ENCODE assay signal across 13 cellular contexts in the genomic region with DNA sequence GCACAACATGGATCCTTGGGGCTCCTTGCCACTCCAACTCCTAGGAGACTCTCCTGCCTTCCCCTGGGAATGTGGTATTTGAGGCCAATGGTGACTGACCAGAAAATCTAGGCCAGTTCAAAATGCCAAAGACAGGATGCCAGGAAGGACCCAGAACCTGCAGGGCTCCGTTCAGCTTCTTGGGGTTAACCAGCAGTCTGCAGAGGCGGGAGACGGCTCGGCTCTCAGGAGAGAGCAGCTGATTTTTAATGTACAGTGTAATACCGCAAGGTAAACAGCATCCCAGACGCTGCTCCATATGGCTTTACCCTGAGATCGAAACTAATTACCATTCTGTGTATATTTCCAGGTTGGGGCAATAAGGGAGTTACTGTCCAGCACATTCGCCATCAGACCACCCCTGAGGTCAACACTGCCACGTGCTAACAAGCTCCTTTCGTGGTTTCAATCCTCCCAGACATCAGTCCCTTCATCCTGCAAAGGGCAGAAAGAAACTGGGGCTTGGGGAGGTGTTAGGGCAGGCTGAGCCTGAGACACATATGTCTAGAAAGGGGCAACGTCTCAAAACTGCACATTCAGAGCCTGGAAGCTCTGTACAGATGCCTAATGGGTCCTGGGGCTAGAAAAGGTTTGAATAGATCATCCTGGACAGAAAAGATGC. TPM values are rescaled to one million over a fixed set of nuclear protein-coding genes. Genes with fewer than 3 reads are reported as not detected.
DNase-seq lines count a peak whose midpoint lies in the region; ATAC-seq and TF ChIP-seq lines count a peak whose summit lies in the region.
"Had no signal": no experiment of that assay in that cellular context is flagged by ENCODE, and none has a peak within 500 bp of the region (broad histone marks: within the 10 kb centered on the region; RNA-seq: fewer than 3 reads in every experiment).

No MANE protein-coding gene starts in this region.

- peak overlapping the region; percentile 95 for H3K27ac Mint-ChIP-seq in glutamatergic neuron (ENCODE audit: unreplicated experiment)
- H3K27ac Mint-ChIP-seq: HFFc6 had no signal

- H3K27me3 ChIP-seq in Peyer's patch (no peaks in the 10 kb centered on the region), transverse colon (no peaks in the 10 kb centered on the region), HAP-1 (ENCODE audit: low read depth) (no peaks in the 10 kb centered on the region)
- H3K27me3 ChIP-seq: BE2C, MG63, right lobe of liver had no signal

- peaks cover 3% of the 10 kb centered on the region for H3K27me3 Mint-ChIP-seq in glutamatergic neuron (ENCODE audit: unreplicated experiment)

- no peak for TF ChIP-seq EP300 in transverse colon (IDR thresholded peaks at IDR 0.05; ENCODE audit: low read depth)

- no peak for TF ChIP-seq POLR2A in Peyer's patch (IDR thresholded peaks at IDR 0.05)
- no peak for TF ChIP-seq POLR2A in transverse colon (IDR thresholded peaks at IDR 0.05)

- H3K9me3 Mint-ChIP-seq in glutamatergic neuron (ENCODE audit: unreplicated experiment), result peaks cover 16% of the 10 kb centered on the region
- H3K9me3 Mint-ChIP-seq: HFFc6 had no signal

- peaks cover 0 to 42% (median 22%) of the 10 kb centered on the region in 4 donors for H3K4me1 ChIP-seq in Peyer's patch
- H3K4me1 ChIP-seq in transverse colon, result peaks cover 18 to 71% (median 27%) of the 10 kb centered on the region in 4 donors
- H3K4me1 ChIP-seq in HAP-1, result peaks cover 31% of the 10 kb centered on the region
- H3K4me1 ChIP-seq: right lobe of liver had no signal

- no peaks in the 10 kb centered on the region for H3K9me3 ChIP-seq in Peyer's patch
- H3K9me3 ChIP-seq in transverse colon, result no peaks in the 10 kb centered on the region
- no peaks in the 10 kb centered on the region for H3K9me3 ChIP-seq in HAP-1
- H3K9me3 ChIP-seq: BE2C, MG63, right lobe of liver had no signal

- peak; percentile 61 for DNase-seq in activated effector memory CD4-positive, alpha-beta T cell treated with anti-CD3 and anti-CD28 coated beads, Interleukin-2, amount 50 U/mL, for 16 hours
- no peak for DNase-seq in activated effector memory CD4-positive, alpha-beta T cell treated with Interleukin-2 at 50 U/mL for 16 hours
- DNase-seq in Peyer's patch, result peak in 1 of 3 donors; percentile 38
- peak; percentile 27 for DNase-seq in glutamatergic neuron
- no peak for DNase-seq in transverse colon
- no peak for DNase-seq in HAP-1 (ENCODE audit: low spot score in 2 of 2)
- DNase-seq in CD1c-positive myeloid dendritic cell (ENCODE audit: extremely low spot score), result no peak
- DNase-seq: BE2C, HFFc6, mesendoderm, MG63, right lobe of liver had no signal

- 0 to 48% methylated on average over 1 to 11 of the region's 11 CpGs for WGBS in transverse colon (ENCODE audit: low coverage in 1 of 2), 2 donors

- H3K4me3 Mint-ChIP-seq in glutamatergic neuron (ENCODE audit: unreplicated experiment), result peak overlapping the region; percentile 62
- H3K4me3 Mint-ChIP-seq: HFFc6 had no signal

- no peaks in the 10 kb centered on the region for H3K36me3 Mint-ChIP-seq in glutamatergic neuron (ENCODE audit: unreplicated experiment)

- H3K4me3 ChIP-seq in Peyer's patch (no peak overlapping the region), transverse colon (no peak overlapping the region), HAP-1 (no peak overlapping the region)
- H3K4me3 ChIP-seq: MG63, right lobe of liver had no signal

- in situ Hi-C loops in transverse colon (cut with MboI; ENCODE audit: low pct_ligation_motif_present in 1 of 4, low pct_unique_long_range_greater_than_20kb in 1 of 4, low sequenced_read_pairs in 3 of 4) (no loop called here), HAP-1 (cut with MboI; ENCODE audit: low sequenced_read_pairs) (no loop called here)

- TF ChIP-seq CTCF in Peyer's patch (IDR thresholded peaks at IDR 0.05) (no peak), glutamatergic neuron (IDR thresholded peaks at IDR 0.05; ENCODE audit: partially characterized antibody, unreplicated experiment) (no peak), transverse colon (IDR thresholded peaks at IDR 0.05) (no peak)

- peaks cover 42% of the 10 kb centered on the region for H3K4me1 Mint-ChIP-seq in glutamatergic neuron (ENCODE audit: low read depth, unreplicated experiment)

- intact Hi-C loops in transverse colon (cut with DNase I; ENCODE audit: low total_unique reads), result no loop called here

- H3K27ac ChIP-seq in Peyer's patch (peak overlapping the region in 3 of 4 donors; percentile 2 to 9 (median 4)), transverse colon (peak overlapping the region in 3 of 4 donors; percentile 49 to 62 (median 49))
- H3K27ac ChIP-seq: right lobe of liver had no signal

- no peak for ATAC-seq in HG02852 (IDR thresholded peaks at IDR 0.05; ENCODE audit: unreplicated experiment)

- no peaks in the 10 kb centered on the region for H3K36me3 ChIP-seq in Peyer's patch
- H3K36me3 ChIP-seq in transverse colon, result no peaks in the 10 kb centered on the region
- peaks cover 3% of the 10 kb centered on the region; the same call in 1 of the 2 replicates for H3K36me3 ChIP-seq in HAP-1 (replicated peaks)
- H3K36me3 ChIP-seq: BE2C, right lobe of liver had no signal

RNA-seq across cellular contexts. Expression of a gene that starts 16.7 kb away (rescaled TPM):
- total RNA-seq in Peyer's patch (10 to 100 TPM in 3 of 4 donors, 1 to 10 TPM in 1; 9.5 to 36.3 (median 23.0) TPM), glutamatergic neuron (ENCODE audit: unreplicated experiment) (0.34 TPM), transverse colon (10 to 100 TPM; 14.3 to 57.6 (median 23.7) TPM)

Comparison
In these comparisons a context has a peak if more than half of its experiments do, and no peak if none do; other contexts are left out.
1. DNase-seq: peak in activated effector memory CD4-positive, alpha-beta T cell treated with anti-CD3 and anti-CD28 coated beads, Interleukin-2, amount 50 U/mL, for 16 hours (single experiment) and glutamatergic neuron (single experiment); none in activated effector memory CD4-positive, alpha-beta T cell treated with Interleukin-2 at 50 U/mL for 16 hours (single experiment), transverse colon (single experiment), HAP-1 (0 of 2) and CD1c-positive myeloid dendritic cell (single experiment).